Comparison of ENCODE assay signal across 8 cellular contexts in genomic region chr1:149792502-149792901, GRCh38. TPM values are rescaled to one million over a fixed set of nuclear protein-coding genes. Genes with fewer than 3 reads are reported as not detected.
DNase-seq lines count a peak whose midpoint lies in the region; ATAC-seq and TF ChIP-seq lines count a peak whose summit lies in the region.
"Not testable (repeated sequence)": the region's sequence is repeated elsewhere in the genome, so short reads cannot be mapped to it uniquely, and the experiment has no call there.

No MANE protein-coding gene starts in this region.

- intact Hi-C loops in activated naive CD4-positive, alpha-beta T cell treated with anti-CD3 and anti-CD28 coated beads for 36 hours (cut with micrococcal nuclease): not testable (repeated sequence)

- CTCF ChIA-PET in activated naive CD4-positive, alpha-beta T cell treated with anti-CD3 and anti-CD28 coated beads for 36 hours (lab: Charles Lee): not testable (repeated sequence)

- peak; percentile 34 for DNase-seq in DMS153 (lab: John Stamatoyannopoulos, UW)
- peak; percentile 10 for DNase-seq in HuH-7 (ENCODE audit: low spot score)
- DNase-seq in SK-N-DZ (ENCODE audit: low spot score): peak; percentile 63
- peak; percentile 56 for DNase-seq in activated naive CD4-positive, alpha-beta T cell treated with anti-CD3 and anti-CD28 coated beads for 36 hours
- DNase-seq in fibroblast of the aortic adventitia (ENCODE audit: low read depth): peak; percentile 26
- DNase-seq in naive B cell: peak; percentile 69
- DNase-seq in stimulated activated naive B cell treated with anti-CD40 and anti-IgM and Interleukin-4, amounts not matched to agents 10 μg/mL and 1 μg/mL and 100 μg/mL, for 72 hours: peak; percentile 49

- peak overlapping the region; percentile 63 for H3K4me3 ChIP-seq in fibroblast of the aortic adventitia (ENCODE audit: low read depth, low read length)

- peak; percentile 35 for TF ChIP-seq CTCF in fibroblast of the aortic adventitia (IDR thresholded peaks at IDR 0.05; ENCODE audit: insufficient read depth, low read length)

- H3K27me3 Mint-ChIP-seq in activated naive CD4-positive, alpha-beta T cell treated with anti-CD3 and anti-CD28 coated beads for 36 hours (ENCODE audit: low read depth); naive B cell; stimulated activated naive B cell treated with anti-CD40 and anti-IgM and Interleukin-4, amounts not matched to agents 10 μg/mL and 1 μg/mL and 100 μg/mL, for 72 hours: not testable (repeated sequence)

- not testable (repeated sequence) for H3K36me3 Mint-ChIP-seq in activated naive CD4-positive, alpha-beta T cell treated with anti-CD3 and anti-CD28 coated beads for 36 hours (ENCODE audit: low read depth); naive B cell; stimulated activated naive B cell treated with anti-CD40 and anti-IgM and Interleukin-4, amounts not matched to agents 10 μg/mL and 1 μg/mL and 100 μg/mL, for 72 hours

- H3K27ac Mint-ChIP-seq in activated naive CD4-positive, alpha-beta T cell treated with anti-CD3 and anti-CD28 coated beads for 36 hours: peak overlapping the region; percentile 98
- peak overlapping the region; percentile 66 to 99 (median 95) for H3K27ac Mint-ChIP-seq in naive B cell
- H3K27ac Mint-ChIP-seq in stimulated activated naive B cell treated with anti-CD40 and anti-IgM and Interleukin-4, amounts not matched to agents 10 μg/mL and 1 μg/mL and 100 μg/mL, for 72 hours: peak overlapping the region; percentile 99

- not testable (repeated sequence) for H3K9me3 Mint-ChIP-seq in activated naive CD4-positive, alpha-beta T cell treated with anti-CD3 and anti-CD28 coated beads for 36 hours; naive B cell; stimulated activated naive B cell treated with anti-CD40 and anti-IgM and Interleukin-4, amounts not matched to agents 10 μg/mL and 1 μg/mL and 100 μg/mL, for 72 hours

- H3K4me3 Mint-ChIP-seq in activated naive CD4-positive, alpha-beta T cell treated with anti-CD3 and anti-CD28 coated beads for 36 hours: peak overlapping the region; percentile 97
- H3K4me3 Mint-ChIP-seq in naive B cell: peak overlapping the region; percentile 88 to 100 (median 98)
- peak overlapping the region; percentile 87 to 100 for H3K4me3 Mint-ChIP-seq in stimulated activated naive B cell treated with anti-CD40 and anti-IgM and Interleukin-4, amounts not matched to agents 10 μg/mL and 1 μg/mL and 100 μg/mL, for 72 hours

- H3K4me1 Mint-ChIP-seq in activated naive CD4-positive, alpha-beta T cell treated with anti-CD3 and anti-CD28 coated beads for 36 hours (ENCODE audit: low read depth); naive B cell; stimulated activated naive B cell treated with anti-CD40 and anti-IgM and Interleukin-4, amounts not matched to agents 10 μg/mL and 1 μg/mL and 100 μg/mL, for 72 hours: not testable (repeated sequence)

- ATAC-seq in GM21723 (IDR thresholded peaks at IDR 0.05; ENCODE audit: unreplicated experiment) (peak; percentile 77), naive B cell (ENCODE audit: low read depth in 2 of 2) (peak; percentile 81)
- ATAC-seq in stimulated activated naive B cell treated with anti-CD40 and anti-IgM and Interleukin-4, amounts not matched to agents 10 μg/mL and 1 μg/mL and 100 μg/mL, for 72 hours (replicated peaks): peak; percentile 82 to 87

RNA-seq across cellular contexts. Expression of gene FCGR1A, which starts 10.0 kb away (rescaled TPM):
- not detected in 2 replicates for polyA plus RNA-seq in SK-N-DZ (2014; cell fraction: cytosol; rRNA removed)
- polyA plus RNA-seq in SK-N-DZ (2014; cell fraction: nucleus; rRNA removed): not detected in 2 replicates
- not detected for total RNA-seq in activated naive CD4-positive, alpha-beta T cell treated with anti-CD3 and anti-CD28 coated beads for 36 hours
- not detected in 2 replicates for total RNA-seq in fibroblast of the aortic adventitia (ENCODE audit: low replicate concordance)
- polyA plus RNA-seq in naive B cell (ENCODE audit: low read depth in 6 of 6): not detected

Comparison
In these comparisons a context has a peak if more than half of its experiments do, and no peak if none do; other contexts are left out.
1. Peak in every context shown above with its lines: DNase-seq, ATAC-seq and H3K4me3 ChIP-seq.
2. DNase-seq: peak in every context shown above with its lines; median percentile 69 in naive B cell; 63 in SK-N-DZ; 56 in activated naive CD4-positive, alpha-beta T cell treated with anti-CD3 and anti-CD28 coated beads for 36 hours; 49 in stimulated activated naive B cell treated with anti-CD40 and anti-IgM and Interleukin-4, amounts not matched to agents 10 μg/mL and 1 μg/mL and 100 μg/mL, for 72 hours; 34 in DMS153; 26 in fibroblast of the aortic adventitia; 10 in HuH-7.